Comparison of ENCODE assay signal across 1 cellular context in genomic region chr6:144266091-144266649, GRCh38.
TF ChIP-seq lines count a peak whose summit lies in the region.

No MANE protein-coding gene starts in this region.

TF ChIP-seq in GM23338, 12 proteins besides CTCF, POLR2A, EP300 and RAD21 (continued from another document):
- TF ChIP-seq REST (IDR thresholded peaks at IDR 0.05; ENCODE audit: unreplicated experiment) = no peak
- no peak for TF ChIP-seq CREB1 (CRISPR knock-in tag; IDR thresholded peaks at IDR 0.05; ENCODE audit: low read depth)
TF ChIP-seq in GM23338: peak in this region for 0.
